ENCODE assay signal across 2 cellular contexts in the genomic region with DNA sequence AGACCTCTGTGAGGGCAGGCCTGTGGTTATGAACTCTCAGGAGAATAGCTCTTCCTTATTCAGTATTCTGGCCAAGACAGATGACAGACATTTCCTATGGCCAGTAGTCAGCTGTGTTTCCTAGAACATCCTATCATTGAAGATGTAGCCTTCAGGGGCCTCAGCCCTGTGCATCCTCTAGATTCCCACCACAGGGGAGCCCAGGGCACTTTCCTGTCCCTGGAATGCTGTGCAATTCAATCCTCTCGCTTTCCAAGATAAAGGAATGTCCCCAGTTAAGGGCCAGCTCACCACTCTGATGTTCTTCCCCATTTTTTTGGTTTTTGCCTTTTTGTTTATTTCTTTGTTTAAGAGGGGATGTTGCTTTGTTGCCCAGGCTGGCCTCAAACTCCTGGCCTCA.
A peak's percentile ranks its signal among the peaks of the same experiment; 100 is the strongest.
TF ChIP-seq lines count a peak whose summit lies in the region.

No MANE protein-coding gene starts in this region.

TF ChIP-seq in GM23338, 12 proteins besides CTCF, POLR2A, EP300 and RAD21 (continued from another document):
- TF ChIP-seq, protein P1, sequence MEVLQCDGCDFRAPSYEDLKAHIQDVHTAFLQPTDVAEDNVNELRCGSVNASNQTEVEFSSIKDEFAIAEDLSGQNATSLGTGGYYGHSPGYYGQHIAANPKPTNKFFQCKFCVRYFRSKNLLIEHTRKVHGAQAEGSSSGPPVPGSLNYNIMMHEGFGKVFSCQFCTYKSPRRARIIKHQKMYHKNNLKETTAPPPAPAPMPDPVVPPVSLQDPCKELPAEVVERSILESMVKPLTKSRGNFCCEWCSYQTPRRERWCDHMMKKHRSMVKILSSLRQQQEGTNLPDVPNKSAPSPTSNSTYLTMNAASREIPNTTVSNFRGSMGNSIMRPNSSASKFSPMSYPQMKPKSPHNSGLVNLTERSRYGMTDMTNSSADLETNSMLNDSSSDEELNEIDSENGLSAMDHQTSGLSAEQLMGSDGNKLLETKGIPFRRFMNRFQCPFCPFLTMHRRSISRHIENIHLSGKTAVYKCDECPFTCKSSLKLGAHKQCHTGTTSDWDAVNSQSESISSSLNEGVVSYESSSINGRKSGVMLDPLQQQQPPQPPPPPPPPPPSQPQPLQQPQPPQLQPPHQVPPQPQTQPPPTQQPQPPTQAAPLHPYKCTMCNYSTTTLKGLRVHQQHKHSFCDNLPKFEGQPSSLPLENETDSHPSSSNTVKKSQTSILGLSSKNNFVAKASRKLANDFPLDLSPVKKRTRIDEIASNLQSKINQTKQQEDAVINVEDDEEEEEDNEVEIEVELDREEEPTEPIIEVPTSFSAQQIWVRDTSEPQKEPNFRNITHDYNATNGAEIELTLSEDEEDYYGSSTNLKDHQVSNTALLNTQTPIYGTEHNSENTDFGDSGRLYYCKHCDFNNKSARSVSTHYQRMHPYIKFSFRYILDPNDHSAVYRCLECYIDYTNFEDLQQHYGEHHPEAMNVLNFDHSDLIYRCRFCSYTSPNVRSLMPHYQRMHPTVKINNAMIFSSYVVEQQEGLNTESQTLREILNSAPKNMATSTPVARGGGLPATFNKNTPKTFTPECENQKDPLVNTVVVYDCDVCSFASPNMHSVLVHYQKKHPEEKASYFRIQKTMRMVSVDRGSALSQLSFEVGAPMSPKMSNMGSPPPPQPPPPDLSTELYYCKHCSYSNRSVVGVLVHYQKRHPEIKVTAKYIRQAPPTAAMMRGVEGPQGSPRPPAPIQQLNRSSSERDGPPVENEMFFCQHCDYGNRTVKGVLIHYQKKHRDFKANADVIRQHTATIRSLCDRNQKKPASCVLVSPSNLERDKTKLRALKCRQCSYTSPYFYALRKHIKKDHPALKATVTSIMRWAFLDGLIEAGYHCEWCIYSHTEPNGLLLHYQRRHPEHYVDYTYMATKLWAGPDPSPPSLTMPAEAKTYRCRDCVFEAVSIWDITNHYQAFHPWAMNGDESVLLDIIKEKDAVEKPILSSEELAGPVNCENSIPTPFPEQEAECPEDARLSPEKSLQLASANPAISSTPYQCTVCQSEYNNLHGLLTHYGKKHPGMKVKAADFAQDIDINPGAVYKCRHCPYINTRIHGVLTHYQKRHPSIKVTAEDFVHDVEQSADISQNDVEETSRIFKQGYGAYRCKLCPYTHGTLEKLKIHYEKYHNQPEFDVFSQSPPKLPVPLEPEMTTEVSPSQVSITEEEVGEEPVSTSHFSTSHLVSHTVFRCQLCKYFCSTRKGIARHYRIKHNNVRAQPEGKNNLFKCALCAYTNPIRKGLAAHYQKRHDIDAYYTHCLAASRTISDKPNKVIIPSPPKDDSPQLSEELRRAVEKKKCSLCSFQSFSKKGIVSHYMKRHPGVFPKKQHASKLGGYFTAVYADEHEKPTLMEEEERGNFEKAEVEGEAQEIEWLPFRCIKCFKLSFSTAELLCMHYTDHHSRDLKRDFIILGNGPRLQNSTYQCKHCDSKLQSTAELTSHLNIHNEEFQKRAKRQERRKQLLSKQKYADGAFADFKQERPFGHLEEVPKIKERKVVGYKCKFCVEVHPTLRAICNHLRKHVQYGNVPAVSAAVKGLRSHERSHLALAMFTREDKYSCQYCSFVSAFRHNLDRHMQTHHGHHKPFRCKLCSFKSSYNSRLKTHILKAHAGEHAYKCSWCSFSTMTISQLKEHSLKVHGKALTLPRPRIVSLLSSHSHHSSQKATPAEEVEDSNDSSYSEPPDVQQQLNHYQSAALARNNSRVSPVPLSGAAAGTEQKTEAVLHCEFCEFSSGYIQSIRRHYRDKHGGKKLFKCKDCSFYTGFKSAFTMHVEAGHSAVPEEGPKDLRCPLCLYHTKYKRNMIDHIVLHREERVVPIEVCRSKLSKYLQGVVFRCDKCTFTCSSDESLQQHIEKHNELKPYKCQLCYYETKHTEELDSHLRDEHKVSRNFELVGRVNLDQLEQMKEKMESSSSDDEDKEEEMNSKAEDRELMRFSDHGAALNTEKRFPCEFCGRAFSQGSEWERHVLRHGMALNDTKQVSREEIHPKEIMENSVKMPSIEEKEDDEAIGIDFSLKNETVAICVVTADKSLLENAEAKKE (CRISPR knock-in tag; IDR thresholded peaks at IDR 0.05): 0 out of 2 replicates have a peak, but pooled peaks have one; percentile 46
- no peak for TF ChIP-seq EZH2 (IDR thresholded peaks at IDR 0.05; ENCODE audit: low read depth, unreplicated experiment)

TF ChIP-seq in SK-N-SH treated with all-trans-retinoic acid at 6 μM for 48 hours, 23 proteins besides CTCF, POLR2A, EP300 and RAD21 (continued from another document):
- TF ChIP-seq BACH2 (CRISPR knock-in tag; IDR thresholded peaks at IDR 0.05; ENCODE audit: borderline replicate concordance) (no peak), ISL1 (CRISPR knock-in tag; IDR thresholded peaks at IDR 0.05) (no peak), ZC3H10 (CRISPR knock-in tag; IDR thresholded peaks at IDR 0.05) (no peak), SNAI2 (CRISPR knock-in tag; IDR thresholded peaks at IDR 0.05) (no peak), ZNF565 (CRISPR knock-in tag; conservative IDR thresholded peaks at IDR 0.05; ENCODE audit: low read depth) (no peak)
- TF ChIP-seq, protein P2, sequence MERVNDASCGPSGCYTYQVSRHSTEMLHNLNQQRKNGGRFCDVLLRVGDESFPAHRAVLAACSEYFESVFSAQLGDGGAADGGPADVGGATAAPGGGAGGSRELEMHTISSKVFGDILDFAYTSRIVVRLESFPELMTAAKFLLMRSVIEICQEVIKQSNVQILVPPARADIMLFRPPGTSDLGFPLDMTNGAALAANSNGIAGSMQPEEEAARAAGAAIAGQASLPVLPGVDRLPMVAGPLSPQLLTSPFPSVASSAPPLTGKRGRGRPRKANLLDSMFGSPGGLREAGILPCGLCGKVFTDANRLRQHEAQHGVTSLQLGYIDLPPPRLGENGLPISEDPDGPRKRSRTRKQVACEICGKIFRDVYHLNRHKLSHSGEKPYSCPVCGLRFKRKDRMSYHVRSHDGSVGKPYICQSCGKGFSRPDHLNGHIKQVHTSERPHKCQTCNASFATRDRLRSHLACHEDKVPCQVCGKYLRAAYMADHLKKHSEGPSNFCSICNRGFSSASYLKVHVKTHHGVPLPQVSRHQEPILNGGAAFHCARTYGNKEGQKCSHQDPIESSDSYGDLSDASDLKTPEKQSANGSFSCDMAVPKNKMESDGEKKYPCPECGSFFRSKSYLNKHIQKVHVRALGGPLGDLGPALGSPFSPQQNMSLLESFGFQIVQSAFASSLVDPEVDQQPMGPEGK (CRISPR knock-in tag; IDR thresholded peaks at IDR 0.05; ENCODE audit: borderline replicate concordance): no peak
- TF ChIP-seq, protein P3, sequence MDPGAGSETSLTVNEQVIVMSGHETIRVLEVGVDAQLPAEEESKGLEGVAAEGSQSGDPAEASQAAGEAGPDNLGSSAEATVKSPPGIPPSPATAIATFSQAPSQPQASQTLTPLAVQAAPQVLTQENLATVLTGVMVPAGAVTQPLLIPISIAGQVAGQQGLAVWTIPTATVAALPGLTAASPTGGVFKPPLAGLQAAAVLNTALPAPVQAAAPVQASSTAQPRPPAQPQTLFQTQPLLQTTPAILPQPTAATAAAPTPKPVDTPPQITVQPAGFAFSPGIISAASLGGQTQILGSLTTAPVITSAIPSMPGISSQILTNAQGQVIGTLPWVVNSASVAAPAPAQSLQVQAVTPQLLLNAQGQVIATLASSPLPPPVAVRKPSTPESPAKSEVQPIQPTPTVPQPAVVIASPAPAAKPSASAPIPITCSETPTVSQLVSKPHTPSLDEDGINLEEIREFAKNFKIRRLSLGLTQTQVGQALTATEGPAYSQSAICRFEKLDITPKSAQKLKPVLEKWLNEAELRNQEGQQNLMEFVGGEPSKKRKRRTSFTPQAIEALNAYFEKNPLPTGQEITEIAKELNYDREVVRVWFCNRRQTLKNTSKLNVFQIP (CRISPR knock-in tag; IDR thresholded peaks at IDR 0.05; ENCODE audit: borderline replicate concordance, low read depth): no peak
TF ChIP-seq in SK-N-SH treated with all-trans-retinoic acid at 6 μM for 48 hours: peak in this region for 0.
